In genomic region chr17:33594000-33594399, GRCh38 we compare ENCODE assay signal across 20 cellular contexts.
"Had no signal": no experiment of that assay in that cellular context is flagged by ENCODE, and none has a peak within 500 bp of the region (broad histone marks: within the 10 kb centered on the region; RNA-seq: fewer than 3 reads in every experiment).

No MANE protein-coding gene starts in this region.

- DNase-seq: activated CD4-positive, alpha-beta T cell treated with anti-CD3 and anti-CD28 coated beads for 4 hours; activated CD8-positive, alpha-beta T cell treated with anti-CD3 and anti-CD28 coated beads, Interleukin-2, amount 10 ng/mL, durations not matched to agents 7 days and 5 days; activated gamma-delta T cell; activated naive CD4-positive, alpha-beta T cell treated with anti-CD3 and anti-CD28 coated beads for 36 hours; activated naive CD8-positive, alpha-beta T cell treated with anti-CD3 and anti-CD28 coated beads for 36 hours; activated T-cell treated with anti-CD3 and anti-CD28 coated beads, Interleukin-2, amount 50 U/mL, for 4 hours; cerebellar nuclear complex; MM.1S; NCI-H1105 treated with DMSO at 0.1 percent for 48 hours; NCI-H1436 treated with DMSO at 0.1 percent for 48 hours; NCI-H2029; NCI-H2107; NCI-H2171 treated with DMSO at 0.1 percent for 48 hours; NCI-H226; NCI-H526; NCI-H774; SHP77 treated with DMSO at 0.1 percent for 48 hours had no signal

- H3K4me1 Mint-ChIP-seq: activated naive CD8-positive, alpha-beta T cell treated with anti-CD3 and anti-CD28 coated beads for 36 hours; activated T-helper 17 cell treated with anti-CD3 and anti-CD28 coated beads, Interleukin-2, amount 50 U/mL, for 72 hours had no signal

- ATAC-seq: activated CD4-positive, CD25-positive, alpha-beta regulatory T cell treated with anti-CD3 and anti-CD28 coated beads, Interleukin-2, amount 50 U/mL, for 24 hours; activated CD8-positive, alpha-beta T cell treated with anti-CD3 and anti-CD28 coated beads, Interleukin-2, amount 10 ng/mL, durations not matched to agents 7 days and 5 days; activated T-cell treated with anti-CD3 and anti-CD28 coated beads, Interleukin-2, amount 50 U/mL, for 4 hours; activated T-helper 17 cell treated with anti-CD3 and anti-CD28 coated beads, Interleukin-2, amount 50 U/mL, for 72 hours had no signal

- H3K4me3 Mint-ChIP-seq: activated CD8-positive, alpha-beta T cell treated with anti-CD3 and anti-CD28 coated beads, Interleukin-2, amount 10 ng/mL, durations not matched to agents 7 days and 5 days; activated naive CD4-positive, alpha-beta T cell treated with anti-CD3 and anti-CD28 coated beads for 36 hours; activated naive CD8-positive, alpha-beta T cell treated with anti-CD3 and anti-CD28 coated beads for 36 hours; activated T-cell treated with anti-CD3 and anti-CD28 coated beads, Interleukin-2, amount 50 U/mL, for 4 hours; activated T-helper 17 cell treated with anti-CD3 and anti-CD28 coated beads, Interleukin-2, amount 50 U/mL, for 72 hours; T-helper 1 cell treated with Interleukin-12 subunit alpha and Interleukin-12 subunit beta and Interleukin-4 antibody, amounts not matched to agents 30 μg/mL and 1 μg/mL, for 36 hours had no signal

- H3K27ac Mint-ChIP-seq: activated CD8-positive, alpha-beta T cell treated with anti-CD3 and anti-CD28 coated beads, Interleukin-2, amount 10 ng/mL, durations not matched to agents 7 days and 5 days; activated naive CD8-positive, alpha-beta T cell treated with anti-CD3 and anti-CD28 coated beads for 36 hours; activated T-helper 17 cell treated with anti-CD3 and anti-CD28 coated beads, Interleukin-2, amount 50 U/mL, for 72 hours; T-helper 1 cell treated with Interleukin-12 subunit alpha and Interleukin-12 subunit beta and Interleukin-4 antibody, amounts not matched to agents 30 μg/mL and 1 μg/mL, for 36 hours had no signal

- H3K9me3 Mint-ChIP-seq: activated naive CD4-positive, alpha-beta T cell treated with anti-CD3 and anti-CD28 coated beads for 36 hours; activated naive CD8-positive, alpha-beta T cell treated with anti-CD3 and anti-CD28 coated beads for 36 hours; activated T-cell treated with anti-CD3 and anti-CD28 coated beads, Interleukin-2, amount 50 U/mL, for 4 hours; activated T-helper 17 cell treated with anti-CD3 and anti-CD28 coated beads, Interleukin-2, amount 50 U/mL, for 72 hours; T-helper 1 cell treated with Interleukin-12 subunit alpha and Interleukin-12 subunit beta and Interleukin-4 antibody, amounts not matched to agents 30 μg/mL and 1 μg/mL, for 36 hours had no signal

- H3K36me3 Mint-ChIP-seq: activated naive CD8-positive, alpha-beta T cell treated with anti-CD3 and anti-CD28 coated beads for 36 hours had no signal
